14 cellular contexts compared by ENCODE assay signal in the genomic region with DNA sequence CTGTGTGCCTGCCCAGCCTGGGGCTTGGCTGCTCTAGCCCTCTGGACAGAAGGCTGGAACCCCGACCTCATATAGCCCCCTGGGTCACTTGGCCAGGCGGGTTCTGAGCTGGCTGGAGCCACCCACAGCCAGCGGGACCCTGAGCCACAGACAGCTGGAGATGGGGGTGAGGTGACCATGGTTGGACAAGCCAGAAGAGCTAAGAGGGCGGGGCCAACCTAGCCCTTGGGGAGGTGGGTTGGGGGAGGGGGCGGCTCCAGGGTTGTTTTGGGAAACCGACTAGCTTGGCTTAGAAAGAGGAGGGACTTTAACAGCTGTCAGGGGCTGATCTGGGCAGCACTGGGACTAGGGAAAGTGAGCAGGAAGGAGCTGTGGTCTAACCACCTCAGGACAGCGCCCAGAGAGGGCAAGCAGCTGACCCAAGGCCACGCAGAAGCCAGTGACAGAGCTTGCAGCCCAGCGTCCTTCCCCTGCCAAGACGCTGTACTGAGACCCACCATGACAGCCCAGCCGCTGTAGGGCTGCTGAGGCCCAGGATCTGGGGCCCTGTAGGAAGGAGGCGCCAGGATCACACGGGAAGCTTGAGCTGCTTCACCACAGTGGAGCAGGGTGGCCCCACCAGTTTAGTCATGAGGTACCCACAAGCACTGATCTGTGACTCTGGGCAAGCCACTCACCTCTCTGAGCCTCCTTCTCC. TPM values are rescaled to one million over a fixed set of nuclear protein-coding genes. Genes with fewer than 3 reads are reported as not detected.
A peak's percentile ranks its signal among the peaks of the same experiment; 100 is the strongest.
DNase-seq lines count a peak whose midpoint lies in the region; FAIRE-seq and TF ChIP-seq lines count a peak whose summit lies in the region.
"Had no signal": no experiment of that assay in that cellular context is flagged by ENCODE, and none has a peak within 500 bp of the region (broad histone marks: within the 10 kb centered on the region; RNA-seq: fewer than 3 reads in every experiment).

No MANE protein-coding gene starts in this region.

- no peaks in the 10 kb centered on the region for H3K36me3 ChIP-seq in BLaER1
- H3K36me3 ChIP-seq in osteoblast (ENCODE audit: insufficient read depth, low read length) = no peaks in the 10 kb centered on the region

- TF ChIP-seq CTCF in osteoblast (IDR thresholded peaks at IDR 0.05; ENCODE audit: extremely low read depth, low read depth, low read length) = no peak

- H4K20me1 ChIP-seq in BLaER1 (no peaks in the 10 kb centered on the region), osteoblast (ENCODE audit: insufficient read depth, low read length) (no peaks in the 10 kb centered on the region)

- H3K9me3 ChIP-seq in BLaER1 (no peaks in the 10 kb centered on the region), osteoblast (ENCODE audit: low read depth, low read length) (no peaks in the 10 kb centered on the region)

- H3K79me2 ChIP-seq in osteoblast (ENCODE audit: insufficient read depth, low read length) = no peaks in the 10 kb centered on the region

- H3K27ac ChIP-seq in BLaER1 = peak overlapping the region; percentile 36; the same call in 1 of the 2 replicates
- H3K27ac ChIP-seq in osteoblast (ENCODE audit: low read depth, low read length) = no peak overlapping the region

- H3K27me3 ChIP-seq in BLaER1 (peaks cover 37% of the 10 kb centered on the region), osteoblast (ENCODE audit: insufficient read depth, low read length) (peaks cover 45% of the 10 kb centered on the region)

- DNase-seq in RCC 7860 (ENCODE audit: low spot score) (peak; percentile 7), glomerular visceral epithelial cell (ENCODE audit: extremely low spot score) (peak; percentile 69), osteoblast (ENCODE audit: insufficient read length, low spot score, missing footprints) (peak; percentile 85), NCI-H510A (lab: John Stamatoyannopoulos, UW) (no peak), NCI-H1092 (lab: John Stamatoyannopoulos, UW) (no peak), SK-N-DZ (ENCODE audit: low spot score) (no peak), DMS 273 treated with DMSO at 0.1 percent for 48 hours (lab: John Stamatoyannopoulos, UW) (no peak)
- DNase-seq: activated CD4-positive, alpha-beta T cell treated with anti-CD3 and anti-CD28 coated beads, Interleukin-2, amount 50 U/mL, for 1 hour; DND-41; NCI-H510A treated with DMSO at 0.1 percent for 48 hours; RPMI8226; T-helper 2 cell had no signal

- H3K4me2 ChIP-seq in BLaER1 (peak overlapping the region; percentile 81), osteoblast (ENCODE audit: insufficient read depth, low read length) (no peak overlapping the region)
- H3K4me2 ChIP-seq: smooth muscle cell had no signal

- no peak overlapping the region for H2AFZ ChIP-seq in osteoblast (ENCODE audit: low read length)

- H3K9ac ChIP-seq in BLaER1 = peak overlapping the region; percentile 30; the same call in 1 of the 2 replicates

- peak overlapping the region; percentile 70; the same call in 1 of the 2 replicates for H3K4me3 ChIP-seq in BLaER1
- H3K4me3 ChIP-seq in osteoblast (ENCODE audit: insufficient read depth, low read length) = no peak overlapping the region
- H3K4me3 ChIP-seq: smooth muscle cell had no signal

- FAIRE-seq in RCC 7860 (lab: Jason Lieb, UNC) = no peak

- H3K4me1 ChIP-seq in BLaER1 = peaks cover 74% of the 10 kb centered on the region
- H3K4me1 ChIP-seq in osteoblast (ENCODE audit: insufficient read depth, low read length) = no peaks in the 10 kb centered on the region

RNA-seq across cellular contexts. Expression of a gene that starts 2.2 kb away (rescaled TPM):
- under 0.01 TPM in 1 of 2 replicates, not detected in the other for total RNA-seq in osteoblast
- 19.6 and 20.7 TPM in 2 replicates for polyA plus RNA-seq in SK-N-DZ (2014; cell fraction: cytosol; rRNA removed)
- polyA plus RNA-seq in SK-N-DZ (2014; cell fraction: nucleus; rRNA removed) = 12.8 and 13.3 TPM in 2 replicates

RNA-seq across cellular contexts. Expression of a gene that starts 26.8 kb away (rescaled TPM):
- 15.0 and 17.7 TPM in 2 replicates for total RNA-seq in osteoblast
- polyA plus RNA-seq in SK-N-DZ (2014; cell fraction: cytosol; rRNA removed) = 17.7 and 27.3 TPM in 2 replicates
- 18.5 and 41.9 TPM in 2 replicates for polyA plus RNA-seq in SK-N-DZ (2014; cell fraction: nucleus; rRNA removed)

Comparison
In these comparisons a context has a peak if more than half of its experiments do, and no peak if none do; other contexts are left out.
1. DNase-seq: peak in RCC 7860 (single experiment), glomerular visceral epithelial cell (single experiment) and osteoblast (single experiment); none in NCI-H510A (single experiment), NCI-H1092 (single experiment), SK-N-DZ (single experiment) and DMS 273 treated with DMSO at 0.1 percent for 48 hours (single experiment).